Comparison of ENCODE assay signal across 11 cellular contexts in genomic region chr2:11539317-11540147, GRCh38. TPM values are rescaled to one million over a fixed set of nuclear protein-coding genes. Genes with fewer than 3 reads are reported as not detected.
A peak's percentile ranks its signal among the peaks of the same experiment; 100 is the strongest.
DNase-seq lines count a peak whose midpoint lies in the region; ATAC-seq lines count a peak whose summit lies in the region.
"Had no signal": no experiment of that assay in that cellular context is flagged by ENCODE, and none has a peak within 500 bp of the region (broad histone marks: within the 10 kb centered on the region; RNA-seq: fewer than 3 reads in every experiment).

No MANE protein-coding gene starts in this region.

- H3K4me3 ChIP-seq in skeletal muscle tissue (ENCODE audit: low read length in 3 of 3): peak overlapping the region in 2 of 3 donors; percentile 9 to 49

- DNase-seq in NCI-H1092 (lab: John Stamatoyannopoulos, UW) (peak; percentile 96), NCI-H748 treated with DMSO at 0.1 percent for 48 hours (lab: John Stamatoyannopoulos, UW) (peak; percentile 41), left ventricle myocardium superior (no peak), germinal center (ENCODE audit: low spot score) (no peak), NCI-H226 (no peak)
- DNase-seq in central memory CD4-positive, alpha-beta T cell: no peak
- no peak for DNase-seq in activated T-helper 2 cell treated with anti-CD3 and anti-CD28 coated beads, Interferon-gamma antibody, Interleukin-2, Interleukin-4, amounts not matched to agents 10 μg/mL and 5 μg/mL and 100 μg/mL, durations not matched to agents 14 hours and 24 hours and 36 hours (ENCODE audit: low spot score)
- DNase-seq: erythroblast had no signal

- H3K9me3 ChIP-seq in skeletal muscle tissue (ENCODE audit: control insufficient read depth in 3 of 3, low read length in 3 of 3): no peaks in the 10 kb centered on the region

- ATAC-seq in left ventricle myocardium superior: peak; percentile 70
- ATAC-seq: activated CD4-positive, CD25-positive, alpha-beta regulatory T cell treated with anti-CD3 and anti-CD28 coated beads, Interleukin-2, amount 50 U/mL, for 24 hours; activated naive CD4-positive, alpha-beta T cell treated with anti-CD3 and anti-CD28 coated beads, Interleukin-2, amount 50 U/mL, for 72 hours had no signal

- no peak overlapping the region for H3K27ac Mint-ChIP-seq in activated T-helper 2 cell treated with anti-CD3 and anti-CD28 coated beads, Interferon-gamma antibody, Interleukin-2, Interleukin-4, amounts not matched to agents 10 μg/mL and 5 μg/mL and 100 μg/mL, durations not matched to agents 14 hours and 24 hours and 36 hours
- H3K27ac Mint-ChIP-seq: activated naive CD4-positive, alpha-beta T cell treated with anti-CD3 and anti-CD28 coated beads, Interleukin-2, amount 50 U/mL, for 72 hours had no signal

- H3K9ac ChIP-seq in skeletal muscle tissue (ENCODE audit: low read depth in 1 of 3, low read length in 3 of 3): peak overlapping the region in 2 of 3 donors; percentile 50 to 61

- peaks cover 21 to 34% (median 30%) of the 10 kb centered on the region in 3 donors for H3K4me1 ChIP-seq in skeletal muscle tissue (ENCODE audit: control insufficient read depth in 3 of 3, insufficient read depth in 3 of 3, low read length in 3 of 3)

- H3K27me3 Mint-ChIP-seq in activated T-helper 2 cell treated with anti-CD3 and anti-CD28 coated beads, Interferon-gamma antibody, Interleukin-2, Interleukin-4, amounts not matched to agents 10 μg/mL and 5 μg/mL and 100 μg/mL, durations not matched to agents 14 hours and 24 hours and 36 hours (ENCODE audit: low read depth): peaks cover 9% of the 10 kb centered on the region

- no peaks in the 10 kb centered on the region for H3K36me3 ChIP-seq in skeletal muscle tissue (ENCODE audit: control insufficient read depth in 3 of 3, insufficient read depth in 3 of 3, low read length in 3 of 3)

- H3K9me3 Mint-ChIP-seq in activated T-helper 2 cell treated with anti-CD3 and anti-CD28 coated beads, Interferon-gamma antibody, Interleukin-2, Interleukin-4, amounts not matched to agents 10 μg/mL and 5 μg/mL and 100 μg/mL, durations not matched to agents 14 hours and 24 hours and 36 hours: no peaks in the 10 kb centered on the region
- H3K9me3 Mint-ChIP-seq: activated naive CD4-positive, alpha-beta T cell treated with anti-CD3 and anti-CD28 coated beads, Interleukin-2, amount 50 U/mL, for 72 hours had no signal

- H3K27ac ChIP-seq in skeletal muscle tissue (ENCODE audit: low read depth, low read length): no peak overlapping the region

- H3K27me3 ChIP-seq in skeletal muscle tissue (ENCODE audit: control insufficient read depth in 3 of 3, insufficient read depth in 3 of 3, low read length in 3 of 3): peaks cover 0 to 3% (median 0%) of the 10 kb centered on the region in 3 donors

- no peak overlapping the region for H3K4me3 Mint-ChIP-seq in activated T-helper 2 cell treated with anti-CD3 and anti-CD28 coated beads, Interferon-gamma antibody, Interleukin-2, Interleukin-4, amounts not matched to agents 10 μg/mL and 5 μg/mL and 100 μg/mL, durations not matched to agents 14 hours and 24 hours and 36 hours (ENCODE audit: low read depth)

- H3K36me3 Mint-ChIP-seq in activated T-helper 2 cell treated with anti-CD3 and anti-CD28 coated beads, Interferon-gamma antibody, Interleukin-2, Interleukin-4, amounts not matched to agents 10 μg/mL and 5 μg/mL and 100 μg/mL, durations not matched to agents 14 hours and 24 hours and 36 hours (ENCODE audit: low read depth): no peaks in the 10 kb centered on the region
- H3K36me3 Mint-ChIP-seq: activated naive CD4-positive, alpha-beta T cell treated with anti-CD3 and anti-CD28 coated beads, Interleukin-2, amount 50 U/mL, for 72 hours had no signal

- intact Hi-C loops in left ventricle myocardium superior (cut with micrococcal nuclease): no loop called here
- intact Hi-C loops in activated T-helper 2 cell treated with anti-CD3 and anti-CD28 coated beads, Interferon-gamma antibody, Interleukin-2, Interleukin-4, amounts not matched to agents 10 μg/mL and 5 μg/mL and 100 μg/mL, durations not matched to agents 14 hours and 24 hours and 36 hours (cut with micrococcal nuclease): no loop called here

- H3K4me1 Mint-ChIP-seq in activated T-helper 2 cell treated with anti-CD3 and anti-CD28 coated beads, Interferon-gamma antibody, Interleukin-2, Interleukin-4, amounts not matched to agents 10 μg/mL and 5 μg/mL and 100 μg/mL, durations not matched to agents 14 hours and 24 hours and 36 hours (ENCODE audit: low read depth): no peaks in the 10 kb centered on the region

RNA-seq across cellular contexts. Expression of gene GREB1, which starts 5.7 kb away (rescaled TPM):
- total RNA-seq in left ventricle myocardium superior (8.2 TPM), skeletal muscle tissue (6.8 TPM)
- 0.23 and 0.25 TPM in 2 replicates for total RNA-seq in activated T-helper 2 cell treated with anti-CD3 and anti-CD28 coated beads, Interferon-gamma antibody, Interleukin-2, Interleukin-4, amounts not matched to agents 10 μg/mL and 5 μg/mL and 100 μg/mL, durations not matched to agents 14 hours and 24 hours and 36 hours

Comparison
In these comparisons a context has a peak if more than half of its experiments do, and no peak if none do; other contexts are left out.
1. DNase-seq: peak in NCI-H1092 (single experiment) and NCI-H748 treated with DMSO at 0.1 percent for 48 hours (single experiment); none in left ventricle myocardium superior (single experiment), germinal center (single experiment), NCI-H226 (single experiment), central memory CD4-positive, alpha-beta T cell (single experiment) and activated T-helper 2 cell treated with anti-CD3 and anti-CD28 coated beads, Interferon-gamma antibody, Interleukin-2, Interleukin-4, amounts not matched to agents 10 μg/mL and 5 μg/mL and 100 μg/mL, durations not matched to agents 14 hours and 24 hours and 36 hours (single experiment).